Comparison of ENCODE assay signal across 13 cellular contexts in the genomic region with DNA sequence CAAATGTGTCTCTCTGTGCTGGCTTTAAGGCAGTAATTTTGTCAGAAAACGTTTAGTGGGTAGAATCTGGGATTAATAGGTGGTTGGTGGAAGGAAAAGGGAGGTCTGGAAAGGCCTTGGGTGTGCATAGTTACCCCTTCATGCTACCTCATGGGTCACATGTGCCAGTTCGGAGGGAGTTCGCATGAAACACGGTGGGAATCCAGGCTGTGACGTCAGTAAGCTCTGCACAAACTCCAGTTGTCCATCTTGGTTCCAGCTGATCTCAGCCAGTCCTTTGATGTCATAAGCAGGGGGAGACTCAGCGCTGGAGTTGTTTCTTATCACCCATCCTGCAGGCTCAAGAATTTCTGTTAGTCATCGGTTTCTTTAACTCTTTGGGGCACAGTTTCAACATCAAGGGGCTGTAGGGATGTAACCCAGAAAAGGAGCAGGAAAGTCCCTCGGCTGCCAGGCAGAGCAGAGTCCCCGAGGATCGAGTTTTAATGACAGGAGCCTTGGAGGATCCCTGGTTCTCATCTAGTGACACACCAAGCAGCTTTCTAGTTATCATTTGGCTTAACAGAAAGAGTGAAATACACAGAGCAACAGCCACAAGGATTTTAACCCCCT. TPM values are rescaled to one million over a fixed set of nuclear protein-coding genes. Genes with fewer than 3 reads are reported as not detected.
DNase-seq lines count a peak whose midpoint lies in the region; ATAC-seq, FAIRE-seq and TF ChIP-seq lines count a peak whose summit lies in the region.
"Had no signal": no experiment of that assay in that cellular context is flagged by ENCODE, and none has a peak within 500 bp of the region (broad histone marks: within the 10 kb centered on the region; RNA-seq: fewer than 3 reads in every experiment).

No MANE protein-coding gene starts in this region.

- peaks cover 12% of the 10 kb centered on the region for H3K9me3 Mint-ChIP-seq in HFFc6

- no peak for TF ChIP-seq RAD21 in K562 (CRISPR knock-in tag; conservative IDR thresholded peaks at IDR 0.05 in 1 of 2, IDR thresholded peaks at IDR 0.05 in 1 of 2)

- TF ChIP-seq POLR2A in K562 (conservative IDR thresholded peaks at IDR 0.05), result peak; percentile 65

- peak overlapping the region; percentile 25; the same call in 1 of the 2 replicates for H3K27ac Mint-ChIP-seq in HFFc6
- H3K27ac Mint-ChIP-seq: activated B cell treated with CpG ODN at 0.5 μM for 24 hours; activated naive CD4-positive, alpha-beta T cell treated with anti-CD3 and anti-CD28 coated beads, Interleukin-2, amount 10 ng/mL, durations not matched to agents 7 days and 5 days; GM23338 had no signal

- H3K4me1 ChIP-seq in K562 (replicated peaks in 1 of 2; ENCODE audit: control insufficient read depth in 2 of 2, insufficient read depth in 2 of 2, low read length in 2 of 2) (peaks cover 33 to 35% of the 10 kb centered on the region in 2 experiments), lung (ENCODE audit: control insufficient read depth in 2 of 2, insufficient read depth in 2 of 2, low read length in 2 of 2) (peaks cover 0 to 14% of the 10 kb centered on the region in 2 donors)

- H2AFZ ChIP-seq in K562 (ENCODE audit: low read depth, low read length), result peak overlapping the region; percentile 97
- H2AFZ ChIP-seq: GM23338 had no signal

- intact Hi-C loops in K562 (cut with micrococcal nuclease), result no loop called here

- in situ Hi-C loops in K562 (cut with MboI), result no loop called here

- H3K4me2 ChIP-seq in K562 (ENCODE audit: insufficient read depth, low read length), result peak overlapping the region; percentile 76
- H3K4me2 ChIP-seq: GM23338 had no signal

- POLR2A ChIA-PET in K562 (lab: Yijun Ruan, JAX), result interaction anchor here (1.1 to 4.0 kb wide), 3 partner anchors 9 to 21 kb away, joined by 3 to 26 read pairs (median 6); no protein-coding TSS in a partner anchor

- peak overlapping the region; percentile 29; the same call in 1 of the 2 replicates for H3K4me3 Mint-ChIP-seq in HFFc6
- H3K4me3 Mint-ChIP-seq: activated B cell treated with CpG ODN at 0.5 μM for 24 hours; activated naive CD4-positive, alpha-beta T cell treated with anti-CD3 and anti-CD28 coated beads, Interleukin-2, amount 10 ng/mL, durations not matched to agents 7 days and 5 days; GM23338 had no signal

- H3K4me1 Mint-ChIP-seq in HFFc6 (ENCODE audit: low read depth), result peaks cover 46% of the 10 kb centered on the region
- H3K4me1 Mint-ChIP-seq: activated B cell treated with CpG ODN at 0.5 μM for 24 hours; activated naive CD4-positive, alpha-beta T cell treated with anti-CD3 and anti-CD28 coated beads, Interleukin-2, amount 10 ng/mL, durations not matched to agents 7 days and 5 days had no signal

- WGBS in K562 (ENCODE audit: insufficient coverage, low coverage, missing lambda C conversion rate), result 0% methylated on average over 9 of the region's 10 CpGs
- WGBS in lung, 2 donors, result 29 to 36% methylated on average over 10 of the region's 10 CpGs

- no TSS peak for BruUV-seq in K562 (replicated peaks; lab: Mats Ljungman, UMichigan)

- H3K36me3 ChIP-seq in K562 (ENCODE audit: control insufficient read depth, insufficient read depth, low read length), result no peaks in the 10 kb centered on the region; the same call in 2 of the 3 replicates
- H3K36me3 ChIP-seq in lung (ENCODE audit: control insufficient read depth in 2 of 2, insufficient read depth in 2 of 2, low read length in 2 of 2), result no peaks in the 10 kb centered on the region
- H3K36me3 ChIP-seq: BLaER1 treated with 17β-estradiol and CSF1 and Interleukin-3, amounts not matched to agents 10 nM and 100 nM had no signal

- H3K9ac ChIP-seq in K562 (ENCODE audit: insufficient read depth in 1 of 2, low read depth in 2 of 2, low read length in 2 of 2), result peak overlapping the region; percentile 71 to 75; a peak in 3 of 4 replicates
- H3K9ac ChIP-seq: BLaER1 treated with 17β-estradiol and CSF1 and Interleukin-3, amounts not matched to agents 10 nM and 100 nM had no signal

- CTCF ChIA-PET in K562 (lab: Yijun Ruan, JAX; ENCODE audit: low intra/inter-chr PET ratio), result no interaction called here

- peak; percentile 93 for TF ChIP-seq EP300 in K562 (IDR thresholded peaks at IDR 0.05; ENCODE audit: low read length)

- ATAC-seq in K562, result peak; percentile 88
- peak; percentile 31 for ATAC-seq in lung (ENCODE audit: insufficient read depth, low FRiP score)
- ATAC-seq in HG02623 (IDR thresholded peaks at IDR 0.05; ENCODE audit: unreplicated experiment), result no peak
- ATAC-seq: GM23338 had no signal

- H3K27ac ChIP-seq in K562 (ENCODE audit: extremely low read depth, low read depth, low read length) (peak overlapping the region; percentile 94), lung (ENCODE audit: low read depth in 1 of 2, low read length in 1 of 2) (no peak overlapping the region)
- H3K27ac ChIP-seq: BLaER1 treated with 17β-estradiol and CSF1 and Interleukin-3, amounts not matched to agents 10 nM and 100 nM had no signal

- TF ChIP-seq CTCF in HFFc6 (IDR thresholded peaks at IDR 0.05) (no peak), K562 (IDR thresholded peaks at IDR 0.05 in 2 of 3, conservative IDR thresholded peaks at IDR 0.05 in 1 of 3; ENCODE audit: insufficient read depth in 2 of 3, low read depth in 1 of 3, low read length in 3 of 3) (no peak), lung (IDR thresholded peaks at IDR 0.05; ENCODE audit: control extremely low read depth, extremely low read depth) (no peak)

- no peaks in the 10 kb centered on the region for H4K20me1 ChIP-seq in K562 (replicated peaks; ENCODE audit: control insufficient read depth, insufficient read depth, low read length)
- H4K20me1 ChIP-seq: BLaER1 treated with 17β-estradiol and CSF1 and Interleukin-3, amounts not matched to agents 10 nM and 100 nM had no signal

- H3K9me3 ChIP-seq in K562 (replicated peaks; ENCODE audit: control insufficient read depth, insufficient read depth, low read depth, low read length) (peaks cover 2% of the 10 kb centered on the region; the same call in 1 of the 2 replicates), lung (ENCODE audit: control insufficient read depth in 2 of 2, insufficient read depth in 1 of 2, low read length in 1 of 2) (no peaks in the 10 kb centered on the region)

- peak; percentile 91 for DNase-seq in A172 (ENCODE audit: low spot score)
- peak; percentile 80 for DNase-seq in HFFc6
- peak; percentile 87 to 95 (median 88) for DNase-seq in K562 (ENCODE audit: extremely low read depth in 1 of 4, low spot score in 3 of 4)
- peak; percentile 38 for DNase-seq in lung (ENCODE audit: low spot score)
- DNase-seq in occipital lobe (lab: John Stamatoyannopoulos, UW), result no peak
- DNase-seq in NCI-H2107 treated with DMSO at 0.1 percent for 48 hours (lab: John Stamatoyannopoulos, UW; ENCODE audit: unreplicated experiment), result no peak
- DNase-seq in activated naive CD4-positive, alpha-beta T cell (lab: John Stamatoyannopoulos, UW), result no peak
- DNase-seq: activated B cell treated with CpG ODN at 0.5 μM for 24 hours; activated naive CD4-positive, alpha-beta T cell treated with anti-CD3 and anti-CD28 coated beads, Interleukin-2, amount 10 ng/mL, durations not matched to agents 7 days and 5 days; hypothalamus had no signal

- H3K9me1 ChIP-seq in K562 (ENCODE audit: control insufficient read depth, insufficient read depth, low read length), result peaks cover 3% of the 10 kb centered on the region

- peaks cover 4% of the 10 kb centered on the region; the same call in 1 of the 2 replicates for H3K36me3 Mint-ChIP-seq in HFFc6 (ENCODE audit: low read depth)

- no peak overlapping the region for H3K4me3 ChIP-seq in K562
- no peak overlapping the region for H3K4me3 ChIP-seq in lung
- H3K4me3 ChIP-seq: BLaER1 treated with 17β-estradiol and CSF1 and Interleukin-3, amounts not matched to agents 10 nM and 100 nM; GM23338 had no signal

- no peaks in the 10 kb centered on the region; the same call in 1 of the 2 replicates for H3K27me3 Mint-ChIP-seq in HFFc6 (ENCODE audit: insufficient read depth)

- H3K27me3 ChIP-seq in K562 (ENCODE audit: control insufficient read depth in 2 of 2, insufficient read depth in 2 of 2, low read length in 2 of 2), result no peaks in the 10 kb centered on the region
- H3K27me3 ChIP-seq in lung (ENCODE audit: control insufficient read depth, insufficient read depth), result no peaks in the 10 kb centered on the region
- H3K27me3 ChIP-seq: BLaER1 treated with 17β-estradiol and CSF1 and Interleukin-3, amounts not matched to agents 10 nM and 100 nM had no signal

- no peaks in the 10 kb centered on the region for H3K79me2 ChIP-seq in K562 (ENCODE audit: control insufficient read depth, insufficient read depth, low read length)

- FAIRE-seq in K562 (lab: Jason Lieb, UNC), result peak; percentile 100

RNA-seq across cellular contexts. Expression of gene MOV10L1, which starts 28.9 kb away (rescaled TPM):
- total RNA-seq in A172 (2014; rRNA removed; shearing (Covaris generic)), result 2.0 and 3.0 TPM in 2 replicates
- total RNA-seq in HFFc6 (2021; fragmentation: NEBNext Ultra II Directional; extraction: Animal tissue kit (Norgen Biotek cat#: 25700)), result 1 to 10 TPM in 1 of 6 experiments, under 1 TPM in 5; 0.09 to 1.3 (median 0.26) TPM
- 2.1 and 2.8 TPM in 2 replicates for total RNA-seq in K562 (2011; cell fraction: chromatin; rRNA removed; ENCODE audit: low replicate concordance)
- 0.39 and 1.3 TPM in 2 replicates for total RNA-seq in K562 (2011; cell fraction: nucleolus; rRNA removed)
- 0.69 and 1.2 TPM in 2 replicates for total RNA-seq in K562 (2011; cell fraction: nucleoplasm; rRNA removed)
- total RNA-seq in K562 (2014; rRNA removed), result 0.09 and 0.33 TPM in 2 replicates
- total RNA-seq in K562 (2014; rRNA removed; fragmentation: Illumina TruSeq; extraction: Trizol), result 0.10 and 0.22 TPM in 2 replicates
- total RNA-seq in K562 (2015; rRNA removed; fragmentation: Illumina TruSeq; extraction: Trizol), result 0.30 and 0.43 TPM in 2 replicates
- total RNA-seq in K562 (2021), result 0.33 and 0.34 TPM in 2 replicates
- 0.40 and 0.43 TPM in 2 replicates for polyA plus RNA-seq in K562 (2011; rRNA removed)
- polyA plus RNA-seq in K562 (2011; cell fraction: cytosol; rRNA removed), result 0.16 and 0.18 TPM in 2 replicates
- 2.0 and 2.7 TPM in 2 replicates for polyA plus RNA-seq in K562 (2011; cell fraction: nucleus; rRNA removed)
- 0.61 and 1.1 TPM in 2 replicates for polyA plus RNA-seq in K562 (2012)
- polyA plus RNA-seq in K562 (2014; fragmentation: Illumina TruSeq; extraction: Trizol), result 0.15 and 0.24 TPM in 2 replicates
- polyA plus RNA-seq in K562 (2014; fragmentation: Nextera tagmentation; extraction: Ambion mirVana), result under 1 TPM; 0.06 to 0.10 TPM
- 0.15 and 0.85 TPM in 2 replicates for polyA plus RNA-seq in K562 (2014; rRNA removed)
- 0.21 and 0.24 TPM in 2 replicates for polyA minus RNA-seq in K562 (2011; rRNA and poly(A)+ RNA removed)
- polyA minus RNA-seq in K562 (2011; cell fraction: cytosol; rRNA and poly(A)+ RNA removed), result not detected in 2 replicates
- 0.27 and 1.2 TPM in 2 replicates for polyA minus RNA-seq in K562 (2011; cell fraction: nucleus; rRNA and poly(A)+ RNA removed)
- total RNA-seq in lung, result 10 to 100 TPM in 1 of 2 donors, under 1 TPM in 1; 0.34 to 11.9 TPM
- under 1 TPM; 0.27 to 0.53 TPM for polyA plus RNA-seq in lung
- total RNA-seq in occipital lobe, result 0.78 TPM
- total RNA-seq: activated B cell treated with CpG ODN at 0.5 μM for 24 hours had no signal

RNA-seq across cellular contexts. Expression of gene MLC1, which starts 33.4 kb away (rescaled TPM):
- total RNA-seq in A172 (2014; rRNA removed; shearing (Covaris generic)), result 0.02 and 0.10 TPM in 2 replicates
- total RNA-seq in HFFc6 (2021; fragmentation: NEBNext Ultra II Directional; extraction: Animal tissue kit (Norgen Biotek cat#: 25700)), result not detected
- 0.39 and 1.0 TPM in 2 replicates for total RNA-seq in K562 (2011; cell fraction: chromatin; rRNA removed; ENCODE audit: low replicate concordance)
- total RNA-seq in K562 (2011; cell fraction: nucleolus; rRNA removed), result 0.92 and 1.0 TPM in 2 replicates
- 0.51 and 0.61 TPM in 2 replicates for total RNA-seq in K562 (2011; cell fraction: nucleoplasm; rRNA removed)
- total RNA-seq in K562 (2014; rRNA removed) (0.24 and 0.27 TPM in 2 replicates), K562 (2014; rRNA removed; fragmentation: Illumina TruSeq; extraction: Trizol) (0.06 and 0.15 TPM in 2 replicates), K562 (2015; rRNA removed; fragmentation: Illumina TruSeq; extraction: Trizol) (0.98 and 1.1 TPM in 2 replicates), K562 (2021) (0.54 and 0.66 TPM in 2 replicates), lung (1 to 10 TPM in 1 of 2 donors, under 1 TPM in 1; 0.86 to 2.6 TPM), occipital lobe (32.6 TPM)
- polyA plus RNA-seq in K562 (2011; rRNA removed) (0.22 and 0.85 TPM in 2 replicates), K562 (2014; fragmentation: Illumina TruSeq; extraction: Trizol) (0.36 and 0.39 TPM in 2 replicates), K562 (2014; fragmentation: Nextera tagmentation; extraction: Ambion mirVana) (under 1 TPM; 0.06 to 0.13 TPM), K562 (2014; rRNA removed) (0.38 and 0.91 TPM in 2 replicates), lung (under 1 TPM; 0.65 to 0.68 TPM)
- polyA plus RNA-seq in K562 (2011; cell fraction: cytosol; rRNA removed), result 0.37 and 1.4 TPM in 2 replicates
- polyA plus RNA-seq in K562 (2011; cell fraction: nucleus; rRNA removed), result 0.49 and 1.1 TPM in 2 replicates
- polyA plus RNA-seq in K562 (2012), result 1.8 and 2.2 TPM in 2 replicates
- 0.15 and 1.4 TPM in 2 replicates for polyA minus RNA-seq in K562 (2011; rRNA and poly(A)+ RNA removed)
- 1.3 TPM in 1 of 2 replicates, not detected in the other for polyA minus RNA-seq in K562 (2011; cell fraction: cytosol; rRNA and poly(A)+ RNA removed)
- 0.11 and 0.27 TPM in 2 replicates for polyA minus RNA-seq in K562 (2011; cell fraction: nucleus; rRNA and poly(A)+ RNA removed)
- total RNA-seq: activated B cell treated with CpG ODN at 0.5 μM for 24 hours, GM23338 had no signal
- polyA plus RNA-seq: GM23338 had no signal

RNA-seq across cellular contexts. Expression of gene PANX2, which starts 51.9 kb away (rescaled TPM):
- total RNA-seq in A172 (2014; rRNA removed; shearing (Covaris generic)), result 1.4 and 1.5 TPM in 2 replicates
- 1 to 10 TPM; 1.2 to 2.3 (median 1.3) TPM for total RNA-seq in HFFc6 (2021; fragmentation: NEBNext Ultra II Directional; extraction: Animal tissue kit (Norgen Biotek cat#: 25700))
- 2.9 and 7.9 TPM in 2 replicates for total RNA-seq in K562 (2011; cell fraction: chromatin; rRNA removed; ENCODE audit: low replicate concordance)
- total RNA-seq in K562 (2011; cell fraction: nucleolus; rRNA removed), result 4.5 and 5.7 TPM in 2 replicates
- total RNA-seq in K562 (2011; cell fraction: nucleoplasm; rRNA removed), result 4.0 and 4.1 TPM in 2 replicates
- total RNA-seq in K562 (2014; rRNA removed) (0.61 and 1.0 TPM in 2 replicates), K562 (2014; rRNA removed; fragmentation: Illumina TruSeq; extraction: Trizol) (0.06 and 0.07 TPM in 2 replicates), K562 (2015; rRNA removed; fragmentation: Illumina TruSeq; extraction: Trizol) (0.15 and 0.29 TPM in 2 replicates), K562 (2021) (3.0 and 3.9 TPM in 2 replicates), lung (1 to 10 TPM in 1 of 2 donors, under 1 TPM in 1; 1.00 to 3.9 TPM), occipital lobe (3.1 TPM)
- polyA plus RNA-seq in K562 (2011; rRNA removed) (1.1 and 1.7 TPM in 2 replicates), K562 (2014; fragmentation: Illumina TruSeq; extraction: Trizol) (0.22 and 0.72 TPM in 2 replicates), K562 (2014; fragmentation: Nextera tagmentation; extraction: Ambion mirVana) (under 1 TPM in 1 of 2 experiments, not detected in 1; 0.01 TPM), K562 (2014; rRNA removed) (1.7 and 1.9 TPM in 2 replicates), lung (1 to 10 TPM; 2.3 to 3.0 TPM)
- 2.4 and 3.0 TPM in 2 replicates for polyA plus RNA-seq in K562 (2011; cell fraction: cytosol; rRNA removed)
- 7.8 and 9.9 TPM in 2 replicates for polyA plus RNA-seq in K562 (2011; cell fraction: nucleus; rRNA removed)
- 2.1 and 7.6 TPM in 2 replicates for polyA plus RNA-seq in K562 (2012)
- 0.24 and 0.60 TPM in 2 replicates for polyA minus RNA-seq in K562 (2011; rRNA and poly(A)+ RNA removed)
- polyA minus RNA-seq in K562 (2011; cell fraction: cytosol; rRNA and poly(A)+ RNA removed), result 1.1 and 2.9 TPM in 2 replicates
- polyA minus RNA-seq in K562 (2011; cell fraction: nucleus; rRNA and poly(A)+ RNA removed), result 1.2 and 1.7 TPM in 2 replicates

Comparison
In these comparisons a context has a peak if more than half of its experiments do, and no peak if none do; other contexts are left out.
1. DNase-seq: peak in A172 (single experiment), HFFc6 (single experiment), K562 (4 of 4) and lung (single experiment); none in occipital lobe (single experiment), NCI-H2107 treated with DMSO at 0.1 percent for 48 hours (single experiment) and activated naive CD4-positive, alpha-beta T cell (0 of 4).